8 cellular contexts compared by ENCODE assay signal in genomic region chr21:34510148-34511142, GRCh38. TPM values are rescaled to one million over a fixed set of nuclear protein-coding genes. Genes with fewer than 3 reads are reported as not detected.
DNase-seq lines count a peak whose midpoint lies in the region; ATAC-seq lines count a peak whose summit lies in the region.

No MANE protein-coding gene starts in this region.

- no peaks in the 10 kb centered on the region for H3K9me3 Mint-ChIP-seq in dendritic cell treated with granulocyte-macrophage colony-stimulating factor and Interleukin-4, amounts not matched to agents 40 ng/mL and 50 ng/mL, for 4 days

- peaks cover 46% of the 10 kb centered on the region for H3K36me3 Mint-ChIP-seq in dendritic cell treated with granulocyte-macrophage colony-stimulating factor and Interleukin-4, amounts not matched to agents 40 ng/mL and 50 ng/mL, for 4 days (ENCODE audit: low read depth)

- no peaks in the 10 kb centered on the region for H3K27me3 Mint-ChIP-seq in dendritic cell treated with granulocyte-macrophage colony-stimulating factor and Interleukin-4, amounts not matched to agents 40 ng/mL and 50 ng/mL, for 4 days

- peaks cover 58% of the 10 kb centered on the region for H3K4me1 Mint-ChIP-seq in dendritic cell treated with granulocyte-macrophage colony-stimulating factor and Interleukin-4, amounts not matched to agents 40 ng/mL and 50 ng/mL, for 4 days (ENCODE audit: low read depth)

- intact Hi-C loops in dendritic cell treated with granulocyte-macrophage colony-stimulating factor and Interleukin-4, amounts not matched to agents 40 ng/mL and 50 ng/mL, for 4 days (cut with micrococcal nuclease): loop anchor here (1.0 to 2.0 kb wide), 2 partner anchors 72 to 93 kb away; no protein-coding TSS in a partner anchor

- DNase-seq in SIG-M5 treated with dmso at 0.1 percent for 504 hours (lab: John Stamatoyannopoulos, UW; ENCODE audit: unreplicated experiment) (peak; percentile 70), SIG-M5 (lab: John Stamatoyannopoulos, UW) (no peak), M059J (ENCODE audit: low read depth) (peak; percentile 76), SW480 (ENCODE audit: low spot score) (peak; percentile 46), lung microvascular endothelial cell (ENCODE audit: low read depth in 2 of 2) (peak; percentile 83 to 86)
- peak; percentile 30 for DNase-seq in stimulated activated CD8-positive, alpha-beta memory T cell treated with anti-CD3 and anti-CD28 coated beads, Interleukin-7, amount 100 ng/mL, for 24 hours (ENCODE audit: low read depth)

- peak overlapping the region; percentile 77 for H3K4me3 Mint-ChIP-seq in dendritic cell treated with granulocyte-macrophage colony-stimulating factor and Interleukin-4, amounts not matched to agents 40 ng/mL and 50 ng/mL, for 4 days

- ATAC-seq in HG02840 (IDR thresholded peaks at IDR 0.05; ENCODE audit: low FRiP score, unreplicated experiment): no peak

- peak overlapping the region; percentile 64 for H3K27ac Mint-ChIP-seq in dendritic cell treated with granulocyte-macrophage colony-stimulating factor and Interleukin-4, amounts not matched to agents 40 ng/mL and 50 ng/mL, for 4 days

RNA-seq across cellular contexts. Expression of gene KCNE1, which starts 1.6 kb away (rescaled TPM):
- 0.32 TPM in 1 of 2 replicates, not detected in the other for total RNA-seq in M059J (2014; rRNA removed; shearing (Covaris generic))
- total RNA-seq in lung microvascular endothelial cell: 0.22 and 0.40 TPM in 2 replicates
